Comparison of ENCODE assay signal across 2 cellular contexts in genomic region chr2:217276433-217276832, GRCh38.
A peak's percentile ranks its signal among the peaks of the same experiment; 100 is the strongest.
TF ChIP-seq lines count a peak whose summit lies in the region.

No MANE protein-coding gene starts in this region.

TF ChIP-seq in A549, 52 proteins besides CTCF, POLR2A, EP300 and RAD21:
- TF ChIP-seq HOXB13 (CRISPR knock-in tag; IDR thresholded peaks at IDR 0.05; ENCODE audit: low read depth): no peak
- no peak for TF ChIP-seq MAX (IDR thresholded peaks at IDR 0.05)
- no peak for TF ChIP-seq CHD4 (IDR thresholded peaks at IDR 0.05; ENCODE audit: borderline replicate concordance)
- TF ChIP-seq MAFK (IDR thresholded peaks at IDR 0.05; ENCODE audit: partially characterized antibody): peak; percentile 81

TF ChIP-seq in K562, 482 proteins besides CTCF, POLR2A, EP300 and RAD21:
- TF ChIP-seq C11orf30 (IDR thresholded peaks at IDR 0.05; ENCODE audit: low read depth): 0 out of 2 replicates have a peak, but pooled peaks have one; percentile 8
- no peak for TF ChIP-seq XRCC3 (IDR thresholded peaks at IDR 0.05)
- TF ChIP-seq MAFG (tag; conservative IDR thresholded peaks at IDR 0.05): 0 out of 2 replicates have a peak, but pooled peaks have one; percentile 17
- no peak for TF ChIP-seq THRB (CRISPR knock-in tag; conservative IDR thresholded peaks at IDR 0.05)
- TF ChIP-seq ZNF316 (IDR thresholded peaks at IDR 0.05): peak; percentile 40; the same call in 1 of the 2 replicates
- peak; percentile 10; the same call in 1 of the 2 replicates for TF ChIP-seq MAFF (IDR thresholded peaks at IDR 0.05; ENCODE audit: low read length)
